12 cellular contexts compared by ENCODE assay signal in the genomic region with DNA sequence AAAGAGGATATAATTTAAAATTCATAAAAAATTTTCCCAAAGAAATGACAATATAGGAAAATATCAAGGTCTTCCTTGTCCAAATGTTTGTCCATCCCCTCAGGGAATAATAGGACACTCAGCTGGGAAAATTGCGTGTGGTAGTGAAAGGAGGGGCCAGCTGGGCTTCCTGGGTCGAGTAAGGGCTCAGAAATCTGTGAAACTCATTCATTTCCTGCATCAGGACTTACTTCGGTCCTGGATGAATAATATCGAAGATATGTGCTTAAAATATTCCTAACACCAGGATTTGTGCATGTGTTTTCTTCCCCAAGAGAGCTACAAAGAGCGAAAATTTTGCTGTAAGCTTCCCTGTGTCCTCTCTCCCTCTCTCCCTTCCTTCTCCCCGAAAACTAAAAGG.
DNase-seq lines count a peak whose midpoint lies in the region; ATAC-seq, FAIRE-seq and TF ChIP-seq lines count a peak whose summit lies in the region.
"Had no signal": no experiment of that assay in that cellular context is flagged by ENCODE, and none has a peak within 500 bp of the region (broad histone marks: within the 10 kb centered on the region; RNA-seq: fewer than 3 reads in every experiment).

No MANE protein-coding gene starts in this region.

- no peak for TF ChIP-seq CTCF in Caco-2 (IDR thresholded peaks at IDR 0.05; ENCODE audit: insufficient read depth in 1 of 2, low read depth in 1 of 2, low read length in 1 of 2, severe bottlenecking in 1 of 2, unreplicated experiment in 1 of 2)
- TF ChIP-seq CTCF in H1 (IDR thresholded peaks at IDR 0.05; ENCODE audit: control extremely low read depth in 1 of 3, insufficient read depth in 1 of 3, low read depth in 1 of 3, low read length in 3 of 3) = no peak

- H3K27me3 ChIP-seq in Caco-2 (replicated peaks; ENCODE audit: control insufficient read depth, insufficient read depth, low read length) (no peaks in the 10 kb centered on the region), H1 (replicated peaks in 1 of 4; ENCODE audit: control insufficient read depth in 3 of 4, extremely low read depth in 1 of 4, insufficient read depth in 3 of 4, low read length in 3 of 4) (no peaks in the 10 kb centered on the region)

- no peak for TF ChIP-seq RAD21 in H1 (IDR thresholded peaks at IDR 0.05 in 1 of 2, conservative IDR thresholded peaks at IDR 0.05 in 1 of 2; ENCODE audit: low read depth in 2 of 2, low read length in 2 of 2)

- H3K36me3 Mint-ChIP-seq in Caco-2 (ENCODE audit: insufficient read depth, unreplicated experiment) = no peaks in the 10 kb centered on the region
- H3K36me3 Mint-ChIP-seq: brain had no signal

- FAIRE-seq in H1 (lab: Jason Lieb, UNC) = no peak

- H2AFZ ChIP-seq in H1 (ENCODE audit: low read length) = 0 out of 2 replicates have a peak overlapping the region, but pooled peaks have one; percentile 13

- peaks cover 31% of the 10 kb centered on the region for H3K4me1 Mint-ChIP-seq in Caco-2 (ENCODE audit: low read depth, unreplicated experiment)

- H4K20me1 ChIP-seq in H1 (replicated peaks in 1 of 2; ENCODE audit: control insufficient read depth in 1 of 2, insufficient read depth in 2 of 2, low read length in 2 of 2) = no peaks in the 10 kb centered on the region

- peak overlapping the region; percentile 33 to 64 for H3K4me2 ChIP-seq in H1 (ENCODE audit: insufficient read depth in 1 of 2, low read depth in 2 of 2, low read length in 2 of 2)

- no peak overlapping the region for H2BK15ac ChIP-seq in H1 (ENCODE audit: low read length)

- H3K4me1 ChIP-seq in Caco-2 (peaks cover 30% of the 10 kb centered on the region), H1 (replicated peaks in 1 of 4; ENCODE audit: control insufficient read depth in 3 of 4, insufficient read depth in 4 of 4, low read length in 3 of 4) (peaks cover 2 to 7% (median 5%) of the 10 kb centered on the region in 4 experiments; a peak in 5 of 7 replicates), mesodermal cell (ENCODE audit: control insufficient read depth, insufficient read depth, low read length, poor library complexity, severe bottlenecking) (peaks cover 29% of the 10 kb centered on the region)

- H3K18ac ChIP-seq in H1 (ENCODE audit: extremely low read depth, low read length) = no peak overlapping the region; the same call in 1 of the 2 replicates

- peak overlapping the region; percentile 48; the same call in 1 of the 2 replicates for H3K27ac ChIP-seq in H1 (ENCODE audit: low read depth, low read length)
- H3K27ac ChIP-seq in mesodermal cell (ENCODE audit: low read depth, low read length, severe bottlenecking) = peak overlapping the region; percentile 90

- no peak for DNase-seq in Caco-2
- DNase-seq in M059J (ENCODE audit: low read depth) = peak; percentile 98
- no peak for DNase-seq in H1 (ENCODE audit: low read depth in 1 of 2, low spot score in 2 of 2)
- DNase-seq in putamen (ENCODE audit: low spot score) = no peak
- DNase-seq: activated CD4-positive, alpha-beta T cell treated with anti-CD3 and anti-CD28 coated beads, Interleukin-2, amount 50 U/mL, for 48 hours; DMS79 treated with DMSO at 0.1 percent for 48 hours; posterior cingulate gyrus had no signal

- H2BK12ac ChIP-seq in H1 (ENCODE audit: low read depth, low read length) = no peak overlapping the region

- no peak overlapping the region for H3K14ac ChIP-seq in H1 (ENCODE audit: insufficient read length)

- H2BK20ac ChIP-seq in H1 (ENCODE audit: low read length) = no peak overlapping the region; the same call in 1 of the 2 replicates

- BruUV-seq in Caco-2 (replicated peaks; lab: Mats Ljungman, UMichigan) = no TSS peak

- H2AK5ac ChIP-seq in H1 (ENCODE audit: low read depth, low read length) = no peak overlapping the region

- POLR2A ChIA-PET in Caco-2 (lab: Charles Lee) = no interaction called here
- POLR2A ChIA-PET in H1 (lab: Charles Lee; ENCODE audit: partially characterized antibody) = interaction anchor here (1.2 to 1.4 kb wide), 2 partner anchors 9 to 25 kb away, joined by 4 to 5 read pairs; no protein-coding TSS in a partner anchor

- intact Hi-C loops in Caco-2 (cut with micrococcal nuclease; ENCODE audit: unreplicated experiment) = no loop called here

- no peak for TF ChIP-seq POLR2A in H1 (IDR thresholded peaks at IDR 0.05; ENCODE audit: control extremely low read depth in 1 of 2, low read depth in 2 of 2, low read length in 2 of 2)

- H4K8ac ChIP-seq in H1 (ENCODE audit: extremely low read depth, insufficient read depth, low read length) = no peak overlapping the region

- peaks cover 14% of the 10 kb centered on the region for H3K9me3 Mint-ChIP-seq in Caco-2 (ENCODE audit: unreplicated experiment)

- peak overlapping the region; percentile 66 for H3K56ac ChIP-seq in H1 (replicated peaks; ENCODE audit: insufficient read length, low read depth, low read length)

- H3K4me3 Mint-ChIP-seq in Caco-2 (ENCODE audit: unreplicated experiment) = peak overlapping the region; percentile 38

- no peaks in the 10 kb centered on the region for H3K27me3 Mint-ChIP-seq in Caco-2 (ENCODE audit: insufficient read depth, unreplicated experiment)

- whole genome bisulfite sequencing in H1 (ENCODE audit: extremely low coverage in 1 of 2, insufficient coverage in 1 of 2, insufficient read length in 1 of 2, insufficient replicate concordance in 2 of 2, low coverage in 1 of 2, low lambda C conversion rate in 2 of 2, missing lambda C conversion rate in 1 of 2), 2 experiments = 25% methylated on average over 6 of the region's 6 CpGs; no CpG with 5 or more reads in 1 of the 2 experiments
- WGBS in mesodermal cell (ENCODE audit: insufficient coverage in 2 of 2), 2 experiments = 8 to 51% methylated on average over 2 of the region's 6 CpGs

- no peak overlapping the region for H3K4ac ChIP-seq in H1 (replicated peaks; ENCODE audit: insufficient read length, low read depth, low read length)

- ATAC-seq in HG03280 (IDR thresholded peaks at IDR 0.05; ENCODE audit: unreplicated experiment) = no peak
- no peak for ATAC-seq in GM21423 (IDR thresholded peaks at IDR 0.05; ENCODE audit: unreplicated experiment)
- no peak for ATAC-seq in HG03095 (IDR thresholded peaks at IDR 0.05; ENCODE audit: unreplicated experiment)

- H4K5ac ChIP-seq in H1 (ENCODE audit: insufficient read length, low read depth, low read length) = no peak overlapping the region

- H3K23ac ChIP-seq in H1 (ENCODE audit: insufficient read length) = no peak overlapping the region

- no peaks in the 10 kb centered on the region for H3K79me1 ChIP-seq in H1 (ENCODE audit: low read depth, low read length)

- no peak for TF ChIP-seq EP300 in H1 (IDR thresholded peaks at IDR 0.05; ENCODE audit: borderline replicate concordance in 1 of 2, low read depth in 2 of 2, low read length in 2 of 2)

- peak overlapping the region; percentile 60; the same call in 1 of the 2 replicates for H2BK5ac ChIP-seq in H1 (ENCODE audit: low read depth, low read length)

- H3K9me3 ChIP-seq in Caco-2 (no peaks in the 10 kb centered on the region), H1 (ENCODE audit: insufficient read depth in 2 of 2, low read depth in 1 of 2, low read length in 1 of 2) (no peaks in the 10 kb centered on the region), mesodermal cell (ENCODE audit: control insufficient read depth, low read length) (no peaks in the 10 kb centered on the region)

- H3K4me3 ChIP-seq in Caco-2 (ENCODE audit: low read depth, low read length) = no peak overlapping the region
- H3K4me3 ChIP-seq in H1 (ENCODE audit: extremely low read depth in 1 of 4, insufficient read depth in 2 of 4, low read depth in 3 of 4, low read length in 4 of 4) = peak overlapping the region in 2 of 4 experiments; percentile 14 to 49; a peak in 3 of 8 replicates
- H3K4me3 ChIP-seq in mesodermal cell (ENCODE audit: extremely low read depth, insufficient read depth, low read length, poor library complexity, severe bottlenecking) = no peak overlapping the region

- peak overlapping the region in 1 of 4 experiments; percentile 23; a peak in 2 of 7 replicates for H3K9ac ChIP-seq in H1 (replicated peaks in 1 of 4; ENCODE audit: extremely low read depth in 1 of 4, low read depth in 3 of 4, low read length in 3 of 4)

- peak overlapping the region; percentile 70 for H4K91ac ChIP-seq in H1 (replicated peaks; ENCODE audit: insufficient read length, low read length)

- H3K23me2 ChIP-seq in H1 (ENCODE audit: low read depth, low read length) = no peaks in the 10 kb centered on the region

- peak overlapping the region; percentile 45 for H3K27ac Mint-ChIP-seq in Caco-2 (ENCODE audit: unreplicated experiment)
- H3K27ac Mint-ChIP-seq: brain had no signal

- CTCF ChIA-PET in Caco-2 (lab: Charles Lee) (interaction anchor here (0.6 kb wide), 1 partner anchor 253 kb away, joined by 3 read pairs; no protein-coding TSS in a partner anchor), H1 (lab: Charles Lee; ENCODE audit: partially characterized antibody) (no interaction called here)

- peaks cover 0 to 12% of the 10 kb centered on the region in 2 experiments; a peak in 2 of 4 replicates for H3K79me2 ChIP-seq in H1 (ENCODE audit: control insufficient read depth in 1 of 2, insufficient read depth in 2 of 2, low read length in 2 of 2)

- no peak overlapping the region for H2BK120ac ChIP-seq in H1 (replicated peaks; ENCODE audit: low read depth, low read length)

- H3K36me3 ChIP-seq in Caco-2 (ENCODE audit: control insufficient read depth, insufficient read depth, low read length) = no peaks in the 10 kb centered on the region
- no peaks in the 10 kb centered on the region; a peak in 1 of 8 replicates for H3K36me3 ChIP-seq in H1 (ENCODE audit: control insufficient read depth in 2 of 4, insufficient read depth in 4 of 4, low read length in 3 of 4)
- no peaks in the 10 kb centered on the region for H3K36me3 ChIP-seq in mesodermal cell (ENCODE audit: control insufficient read depth, insufficient read depth, low read length)

TF ChIP-seq in H1, 55 proteins besides CTCF, POLR2A, EP300 and RAD21:
- TF ChIP-seq NANOG (IDR thresholded peaks at IDR 0.05; ENCODE audit: insufficient read depth, low read depth, low read length, poor library complexity, severe bottlenecking) (no peak), CREB1 (IDR thresholded peaks at IDR 0.05) (no peak), PHF8 (conservative IDR thresholded peaks at IDR 0.05; ENCODE audit: low read depth, low read length) (no peak), BRCA1 (IDR thresholded peaks at IDR 0.05; ENCODE audit: low read depth, low read length) (no peak), SAP30 (IDR thresholded peaks at IDR 0.05; ENCODE audit: insufficient read depth, insufficient replicate concordance, low read length) (no peak), SIX5 (IDR thresholded peaks at IDR 0.05; ENCODE audit: low read depth, low read length) (no peak)
